9 cellular contexts compared by ENCODE assay signal in the genomic region with DNA sequence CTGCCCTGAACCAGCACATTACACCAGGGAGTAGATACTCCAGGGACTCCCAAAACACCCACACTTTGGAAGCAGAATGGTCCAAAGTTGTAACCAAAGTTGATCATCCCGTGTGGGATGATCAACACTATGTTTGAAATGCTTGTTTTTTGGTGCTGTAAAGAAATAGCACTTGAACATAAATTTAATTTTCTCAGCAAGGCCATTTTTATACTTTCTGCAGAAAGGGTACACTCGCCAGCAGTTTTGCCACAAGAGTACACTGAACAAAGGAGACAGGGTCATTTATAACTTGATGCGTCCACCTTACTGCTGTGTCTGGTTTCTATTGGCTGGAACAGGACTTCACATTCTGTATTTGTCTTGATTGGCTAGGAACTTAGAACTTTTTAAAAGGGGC. TPM values are rescaled to one million over a fixed set of nuclear protein-coding genes. Genes with fewer than 3 reads are reported as not detected.
"Had no signal": no experiment of that assay in that cellular context is flagged by ENCODE, and none has a peak within 500 bp of the region (broad histone marks: within the 10 kb centered on the region; RNA-seq: fewer than 3 reads in every experiment).

No MANE protein-coding gene starts in this region.

RNA-seq across cellular contexts. Expression of gene IRGM, which starts 14.5 kb away (rescaled TPM):
- total RNA-seq: ascending aorta, astrocyte, body of pancreas, bronchial epithelial cell, cardiac muscle cell, cardiac septum, chondrocyte had no signal
- polyA plus RNA-seq: adipose tissue, aorta, cardiac muscle cell had no signal
